8 cellular contexts compared by ENCODE assay signal in genomic region chr5:140041099-140041491, GRCh38. TPM values are rescaled to one million over a fixed set of nuclear protein-coding genes. Genes with fewer than 3 reads are reported as not detected.
A peak's percentile ranks its signal among the peaks of the same experiment; 100 is the strongest.
DNase-seq lines count a peak whose midpoint lies in the region; ATAC-seq and TF ChIP-seq lines count a peak whose summit lies in the region.

No MANE protein-coding gene starts in this region.

- H3K4me1 ChIP-seq in left ventricle myocardium inferior (peaks cover 66% of the 10 kb centered on the region), adipocyte (ENCODE audit: control insufficient read depth, insufficient read depth, low read length) (peaks cover 41% of the 10 kb centered on the region), muscle layer of colon (ENCODE audit: insufficient read depth, low read length) (peaks cover 26% of the 10 kb centered on the region), transverse colon (peaks cover 5 to 40% (median 29%) of the 10 kb centered on the region in 4 donors)

- ATAC-seq in Right ventricle myocardium inferior, result no peak
- no peak for ATAC-seq in GM18505 (IDR thresholded peaks at IDR 0.05; ENCODE audit: unreplicated experiment)

- no peaks in the 10 kb centered on the region for H3K9me3 ChIP-seq in left ventricle myocardium inferior (replicated peaks)
- H3K9me3 ChIP-seq in adipocyte (ENCODE audit: control insufficient read depth, low read length), result no peaks in the 10 kb centered on the region
- H3K9me3 ChIP-seq in muscle layer of colon (ENCODE audit: low read length), result no peaks in the 10 kb centered on the region
- H3K9me3 ChIP-seq in transverse colon, result no peaks in the 10 kb centered on the region

- no peak for TF ChIP-seq POLR2A in transverse colon (IDR thresholded peaks at IDR 0.05)
- TF ChIP-seq POLR2A in GM18505 (IDR thresholded peaks at IDR 0.05; ENCODE audit: borderline replicate concordance, extremely low read depth, insufficient read depth, insufficient read length), result no peak

- peak overlapping the region; percentile 88 for H3K27ac ChIP-seq in left ventricle myocardium inferior (replicated peaks)
- H3K27ac ChIP-seq in muscle layer of colon (ENCODE audit: low read depth, low read length), result peak overlapping the region; percentile 73
- H3K27ac ChIP-seq in transverse colon, result peak overlapping the region; percentile 33 to 85 (median 70)

- H3K36me3 ChIP-seq in left ventricle myocardium inferior, result no peaks in the 10 kb centered on the region
- no peaks in the 10 kb centered on the region for H3K36me3 ChIP-seq in adipocyte (ENCODE audit: control insufficient read depth, insufficient read depth, low read length, severe bottlenecking)
- no peaks in the 10 kb centered on the region for H3K36me3 ChIP-seq in muscle layer of colon (ENCODE audit: insufficient read depth, low read length)
- H3K36me3 ChIP-seq in transverse colon, result no peaks in the 10 kb centered on the region

- DNase-seq in left ventricle myocardium inferior (no peak), Right ventricle myocardium inferior (ENCODE audit: missing footprints) (no peak), adipocyte (ENCODE audit: low read depth) (no peak), transverse colon (no peak), kidney tubule cell (ENCODE audit: low spot score) (no peak), NCI-H1092 (lab: John Stamatoyannopoulos, UW) (no peak)

- H3K9ac ChIP-seq in adipocyte (ENCODE audit: low read length) (no peak overlapping the region), muscle layer of colon (ENCODE audit: low read length) (peak overlapping the region; percentile 9)

- TF ChIP-seq EP300 in transverse colon (IDR thresholded peaks at IDR 0.05; ENCODE audit: low read depth), result no peak

- intact Hi-C loops in left ventricle myocardium inferior (cut with micrococcal nuclease), result no loop called here
- intact Hi-C loops in Right ventricle myocardium inferior (cut with DNase I), result loop anchor here (5.0 kb wide), 2 partner anchors 39 to 59 kb away; no protein-coding TSS in a partner anchor
- intact Hi-C loops in transverse colon (cut with DNase I; ENCODE audit: low total_unique reads), result no loop called here

- TF ChIP-seq CTCF in left ventricle myocardium inferior (IDR thresholded peaks at IDR 0.05; ENCODE audit: borderline replicate concordance) (no peak), transverse colon (IDR thresholded peaks at IDR 0.05) (no peak)

- H3K4me3 ChIP-seq in left ventricle myocardium inferior (peak overlapping the region; percentile 86), adipocyte (ENCODE audit: low read length) (peak overlapping the region; percentile 71), muscle layer of colon (ENCODE audit: low read depth in 1 of 2, low read length in 2 of 2) (peak overlapping the region; percentile 74 to 96), transverse colon (peak overlapping the region in 1 of 4 donors; percentile 62)

- 54% methylated on average over 4 of the region's 4 CpGs; no CpG with 5 or more reads in 1 of the 2 donors for WGBS in transverse colon (ENCODE audit: low coverage in 1 of 2), 2 donors

- in situ Hi-C loops in transverse colon (cut with MboI; ENCODE audit: low pct_ligation_motif_present in 1 of 4, low pct_unique_long_range_greater_than_20kb in 1 of 4, low sequenced_read_pairs in 3 of 4), result no loop called here

- H3K27me3 ChIP-seq in left ventricle myocardium inferior (ENCODE audit: low read depth), result no peaks in the 10 kb centered on the region
- no peaks in the 10 kb centered on the region for H3K27me3 ChIP-seq in adipocyte (replicated peaks; ENCODE audit: control insufficient read depth, insufficient read depth, low read length)
- peaks cover 0 to 10% of the 10 kb centered on the region in 2 donors for H3K27me3 ChIP-seq in muscle layer of colon (ENCODE audit: control insufficient read depth in 1 of 2, insufficient read depth in 2 of 2, low read length in 2 of 2)
- peaks cover 87% of the 10 kb centered on the region for H3K27me3 ChIP-seq in transverse colon

RNA-seq across cellular contexts. Expression of gene NRG2, which starts 2.0 kb away (rescaled TPM):
- 3.1 TPM for total RNA-seq in left ventricle myocardium inferior
- 1.9 TPM for total RNA-seq in Right ventricle myocardium inferior
- total RNA-seq in transverse colon, result 10 to 100 TPM in 1 of 4 donors, under 1 TPM in 2, not detected in 1; 0.68 to 12.3 (median 0.95) TPM
